In genomic region chr4:986949-987688, GRCh38 we compare ENCODE assay signal across 8 cellular contexts. TPM values are rescaled to one million over a fixed set of nuclear protein-coding genes. Genes with fewer than 3 reads are reported as not detected.
DNase-seq lines count a peak whose midpoint lies in the region; ATAC-seq and TF ChIP-seq lines count a peak whose summit lies in the region.

Gene IDUA (plus strand): TSS chr4:987044. CDS start chr4:987085, 41 bp downstream.

- ATAC-seq in GM21529 (IDR thresholded peaks at IDR 0.05; ENCODE audit: unreplicated experiment) (peak; percentile 76), T-helper 17 cell (peak; percentile 93)

- H3K27me3 Mint-ChIP-seq in T-helper 17 cell, result no peaks in the 10 kb centered on the region

- TF ChIP-seq CTCF in adrenal gland (IDR thresholded peaks at IDR 0.05), result peak in 5 of 6 experiments; percentile 19 to 46 (median 34)
- TF ChIP-seq CTCF in right atrium auricular region (IDR thresholded peaks at IDR 0.05), result peak; percentile 25 to 63
- TF ChIP-seq CTCF in vagina (IDR thresholded peaks at IDR 0.05), result peak in 2 of 3 experiments; percentile 14 to 29

- H3K36me3 ChIP-seq in adrenal gland (replicated peaks in 1 of 2) (peaks cover 0 to 7% of the 10 kb centered on the region in 2 donors), right atrium auricular region (no peaks in the 10 kb centered on the region), vagina (no peaks in the 10 kb centered on the region)

- H3K4me3 Mint-ChIP-seq in T-helper 17 cell, result peak within 1 kb of the TSS; percentile 90

- H3K27ac Mint-ChIP-seq in T-helper 17 cell, result peak within 1 kb of the TSS; percentile 37

- TF ChIP-seq POLR2A in adrenal gland (IDR thresholded peaks at IDR 0.05) (peak in 1 of 2 donors; percentile 44), vagina (IDR thresholded peaks at IDR 0.05) (no peak)

- no peaks in the 10 kb centered on the region for H3K36me3 Mint-ChIP-seq in T-helper 17 cell (ENCODE audit: low read depth)

- H3K9me3 ChIP-seq in T-helper 17 cell (ENCODE audit: control insufficient read depth, low read length, poor library complexity, severe bottlenecking) (no peaks in the 10 kb centered on the region), adrenal gland (replicated peaks in 1 of 3) (no peaks in the 10 kb centered on the region), right atrium auricular region (no peaks in the 10 kb centered on the region), vagina (no peaks in the 10 kb centered on the region)

- peak within 1 kb of the TSS; percentile 1 to 92 (median 42) for H3K4me3 ChIP-seq in adrenal gland
- peak within 1 kb of the TSS; percentile 48 to 74 for H3K4me3 ChIP-seq in right atrium auricular region
- H3K4me3 ChIP-seq in vagina, result peak within 1 kb of the TSS; percentile 64 to 74

- H3K4me1 Mint-ChIP-seq in T-helper 17 cell, result peaks cover 16% of the 10 kb centered on the region

- H3K4me1 ChIP-seq in adrenal gland (replicated peaks in 1 of 2) (peaks cover 13 to 31% of the 10 kb centered on the region in 2 donors), right atrium auricular region (peaks cover 0 to 24% of the 10 kb centered on the region in 2 donors), vagina (peaks cover 32% of the 10 kb centered on the region)

- WGBS in adrenal gland, 4 donors, result 0 to 1% (median 1%) methylated on average over 18 to 65 of the region's 65 CpGs; no CpG with 5 or more reads in 1 of the 4 donors

- intact Hi-C loops in adrenal gland (cut with DNase I), result no loop called here
- intact Hi-C loops in vagina (cut with DNase I), result no loop called here

- H3K27me3 ChIP-seq in adrenal gland, result no peaks in the 10 kb centered on the region
- H3K27me3 ChIP-seq in right atrium auricular region, result no peaks in the 10 kb centered on the region
- H3K27me3 ChIP-seq in vagina, result no peaks in the 10 kb centered on the region

- H3K27ac ChIP-seq in adrenal gland (peak within 1 kb of the TSS; percentile 38 to 88 (median 63)), right atrium auricular region (peak within 1 kb of the TSS; percentile 55 to 57), vagina (peak within 1 kb of the TSS; percentile 60)

- DNase-seq in EH (ENCODE audit: low read depth), result peak; percentile 83
- DNase-seq in KG1 (lab: John Stamatoyannopoulos, UW), result peak; percentile 40
- peak; percentile 68 to 84 (median 82) for DNase-seq in T-helper 17 cell
- DNase-seq in adrenal gland, result peak; percentile 80 to 86 (median 85)
- peak; percentile 77 for DNase-seq in right atrium auricular region (ENCODE audit: low spot score)
- DNase-seq in pulmonary artery endothelial cell (ENCODE audit: low read depth, low spot score), result peak; percentile 36
- DNase-seq in vagina (ENCODE audit: extremely low spot score in 2 of 2), result no peak

RNA-seq across cellular contexts. Expression of gene IDUA, which starts in this region (rescaled TPM):
- total RNA-seq in T-helper 17 cell, result 10 to 100 TPM; 56.9 to 58.6 TPM
- 10 to 100 TPM; 16.7 to 78.4 (median 31.2) TPM for total RNA-seq in adrenal gland
- polyA plus RNA-seq in adrenal gland, result 100 to 1,000 TPM in 1 of 3 donors, 10 to 100 TPM in 1, 1 to 10 TPM in 1; 1.6 to 109 (median 90.6) TPM
- total RNA-seq in right atrium auricular region, result 10 to 100 TPM in 1 of 2 donors, 1 to 10 TPM in 1; 8.9 to 10.2 TPM
- 10.0 and 11.4 TPM in 2 replicates for total RNA-seq in pulmonary artery endothelial cell
- 28.0 TPM for total RNA-seq in vagina

Comparison
In these comparisons a context has a peak if more than half of its experiments do, and no peak if none do; other contexts are left out.
1. DNase-seq: peak in EH (single experiment), KG1 (single experiment), T-helper 17 cell (3 of 3), adrenal gland (7 of 7), right atrium auricular region (single experiment) and pulmonary artery endothelial cell (single experiment); none in vagina (0 of 2).
2. Peak in every context shown above with its lines, with median percentiles within 50 percentile points of each other: H3K27ac ChIP-seq, H3K4me3 ChIP-seq and CTCF ChIP-seq.